Comparison of ENCODE assay signal across 1 cellular context in the genomic region with DNA sequence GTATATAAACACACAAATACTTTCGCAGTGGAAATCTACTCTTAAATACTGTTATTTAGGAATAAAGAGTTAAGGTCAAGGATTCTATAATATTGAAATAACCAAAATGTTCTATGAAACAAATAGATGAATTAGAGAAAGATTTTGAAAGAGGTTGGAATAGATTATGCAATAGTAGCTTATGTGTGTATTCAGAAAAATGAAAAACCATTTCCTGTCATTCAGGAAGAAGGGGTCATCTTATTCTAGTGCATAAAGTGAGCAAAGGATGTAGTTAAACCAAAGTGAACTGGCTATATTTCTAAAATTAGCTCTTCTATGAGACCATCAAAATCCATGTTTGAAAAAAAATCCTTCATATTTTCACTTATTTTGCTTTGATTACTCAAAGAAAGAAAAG.
TF ChIP-seq lines count a peak whose summit lies in the region.

No MANE protein-coding gene starts in this region.

TF ChIP-seq in HepG2, 621 proteins besides CTCF, POLR2A, EP300 and RAD21:
- no peak for TF ChIP-seq ZNF782 (CRISPR knock-in tag; IDR thresholded peaks at IDR 0.05; ENCODE audit: borderline replicate concordance)
- TF ChIP-seq CEBPB (IDR thresholded peaks at IDR 0.05; ENCODE audit: borderline replicate concordance, low read depth, low read length): peak; percentile 46; the same call in 1 of the 2 replicates
TF ChIP-seq in HepG2: peak in this region for 1.
